In the genomic region with DNA sequence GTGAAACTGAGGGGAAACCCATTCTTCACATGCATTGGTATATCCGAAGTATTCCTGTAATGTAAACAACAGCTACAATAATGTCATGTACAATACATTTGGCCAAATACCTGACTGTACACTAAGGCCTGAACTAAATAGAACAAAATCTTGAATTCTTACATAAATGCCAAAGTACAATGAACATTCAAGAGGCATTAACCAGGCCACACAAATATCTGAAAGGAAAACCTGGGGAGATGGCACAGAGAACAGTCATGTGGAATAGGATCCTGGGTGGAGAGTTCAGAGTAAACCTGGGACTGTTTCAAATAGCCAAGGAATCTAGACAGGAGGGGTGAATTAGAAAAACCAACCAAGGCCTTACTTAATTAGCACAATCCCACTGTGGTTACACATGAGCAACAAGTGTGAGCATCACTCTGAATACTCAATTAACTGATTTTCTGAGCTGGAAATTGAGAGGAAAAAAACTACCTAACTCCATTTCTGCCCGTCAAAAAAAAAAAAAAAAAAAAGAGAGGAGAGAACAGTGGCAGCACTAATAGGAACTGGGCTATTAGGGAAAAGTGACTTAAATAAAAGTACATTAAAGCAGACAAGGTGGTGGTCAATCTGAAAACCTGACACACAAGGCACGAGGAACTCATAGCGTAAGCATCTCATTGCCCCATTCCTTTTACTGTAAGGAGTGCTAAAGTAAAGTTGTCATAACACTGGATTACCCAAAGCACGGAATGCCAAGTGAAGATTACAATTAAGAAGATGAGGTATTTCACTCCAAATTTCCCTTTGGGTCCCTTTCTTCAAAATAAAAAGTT, we compare ENCODE assay signal across 1 cellular context.
TF ChIP-seq lines count a peak whose summit lies in the region.

No MANE protein-coding gene starts in this region.

TF ChIP-seq in K562, 482 proteins besides CTCF, POLR2A, EP300 and RAD21:
- TF ChIP-seq MTA2 (IDR thresholded peaks at IDR 0.05; ENCODE audit: low read depth): no peak
- no peak for TF ChIP-seq MAFK (IDR thresholded peaks at IDR 0.05; ENCODE audit: low read length)
- TF ChIP-seq, protein P1, sequence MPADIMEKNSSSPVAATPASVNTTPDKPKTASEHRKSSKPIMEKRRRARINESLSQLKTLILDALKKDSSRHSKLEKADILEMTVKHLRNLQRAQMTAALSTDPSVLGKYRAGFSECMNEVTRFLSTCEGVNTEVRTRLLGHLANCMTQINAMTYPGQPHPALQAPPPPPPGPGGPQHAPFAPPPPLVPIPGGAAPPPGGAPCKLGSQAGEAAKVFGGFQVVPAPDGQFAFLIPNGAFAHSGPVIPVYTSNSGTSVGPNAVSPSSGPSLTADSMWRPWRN (IDR thresholded peaks at IDR 0.05; ENCODE audit: low read depth): no peak
- no peak for TF ChIP-seq HDGF (IDR thresholded peaks at IDR 0.05)
